Comparison of ENCODE assay signal across 20 cellular contexts in the genomic region with DNA sequence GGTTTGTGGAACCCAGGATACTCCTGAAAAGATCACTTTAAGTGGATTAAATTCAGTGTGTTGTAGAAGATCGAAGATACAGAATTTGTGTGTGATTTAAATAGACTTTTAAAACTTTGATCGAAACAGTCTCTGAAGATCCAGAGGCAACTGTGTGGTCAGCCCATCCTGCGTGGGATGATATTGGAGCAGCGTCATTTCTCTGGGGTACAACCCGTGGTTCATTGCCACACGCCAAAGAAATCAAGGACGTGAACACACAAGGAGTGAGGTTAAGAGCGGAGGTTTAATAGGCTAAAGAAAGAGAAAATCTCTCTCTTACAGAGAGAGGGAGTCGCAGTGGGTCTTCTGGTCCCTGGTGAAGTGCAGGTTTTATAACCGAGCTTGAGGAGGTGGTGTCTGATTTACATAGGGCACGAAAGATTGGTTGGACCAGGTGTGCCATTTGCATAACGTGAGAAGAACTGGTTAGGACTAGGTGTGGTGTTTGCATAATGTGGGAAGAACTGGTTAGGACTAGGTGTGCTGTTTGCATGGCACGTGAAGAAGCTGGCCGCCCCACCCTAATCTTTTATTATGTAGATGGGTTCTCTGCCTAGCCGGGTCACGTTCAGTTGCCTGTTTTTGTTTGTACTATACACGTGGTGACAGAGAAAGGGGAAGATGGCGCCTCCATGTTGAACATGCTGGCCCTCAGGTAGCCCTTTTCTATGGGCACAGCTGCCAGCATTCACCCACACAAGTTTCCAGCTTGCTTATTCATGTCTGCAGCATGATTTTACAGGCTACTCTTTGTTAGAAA.
DNase-seq lines count a peak whose midpoint lies in the region; ATAC-seq lines count a peak whose summit lies in the region.
"Had no signal": no experiment of that assay in that cellular context is flagged by ENCODE, and none has a peak within 500 bp of the region (broad histone marks: within the 10 kb centered on the region; RNA-seq: fewer than 3 reads in every experiment).

No MANE protein-coding gene starts in this region.

- H3K4me3 ChIP-seq in H7 (ENCODE audit: insufficient read depth, low read depth, low read length) = no peak overlapping the region
- no peak overlapping the region for H3K4me3 ChIP-seq in naive thymus-derived CD4-positive, alpha-beta T cell (ENCODE audit: low read length)
- H3K4me3 ChIP-seq: BLaER1 treated with 17β-estradiol and CSF1 and Interleukin-3, amounts not matched to agents 10 nM and 100 nM; heart right ventricle; tibial artery had no signal

- ATAC-seq in sciatic nerve = peak; percentile 90
- ATAC-seq in stimulated activated naive B cell treated with anti-CD40 and anti-IgM and Interleukin-4, amounts not matched to agents 10 μg/mL and 1 μg/mL and 100 μg/mL, for 72 hours (replicated peaks) = no peak
- ATAC-seq in naive thymus-derived CD4-positive, alpha-beta T cell = no peak
- ATAC-seq: heart right ventricle, Panc1 had no signal

- no peak overlapping the region for H3K27ac ChIP-seq in epithelial cell of prostate
- H3K27ac ChIP-seq in naive thymus-derived CD4-positive, alpha-beta T cell (ENCODE audit: low read depth, low read length) = no peak overlapping the region
- H3K27ac ChIP-seq: BLaER1 treated with 17β-estradiol and CSF1 and Interleukin-3, amounts not matched to agents 10 nM and 100 nM; heart right ventricle; KMS-11; tibial artery had no signal

- no peaks in the 10 kb centered on the region for H3K4me1 Mint-ChIP-seq in stimulated activated naive B cell treated with anti-CD40 and anti-IgM and Interleukin-4, amounts not matched to agents 10 μg/mL and 1 μg/mL and 100 μg/mL, for 72 hours
- peaks cover 0 to 5% (median 0%) of the 10 kb centered on the region in 7 donors for H3K4me1 Mint-ChIP-seq in naive thymus-derived CD4-positive, alpha-beta T cell
- H3K4me1 Mint-ChIP-seq: activated naive CD8-positive, alpha-beta T cell treated with anti-CD3 and anti-CD28 coated beads for 36 hours; brain had no signal

- H3K9me3 Mint-ChIP-seq in stimulated activated naive B cell treated with anti-CD40 and anti-IgM and Interleukin-4, amounts not matched to agents 10 μg/mL and 1 μg/mL and 100 μg/mL, for 72 hours = peaks cover 3 to 6% of the 10 kb centered on the region in 2 donors
- H3K9me3 Mint-ChIP-seq in naive thymus-derived CD4-positive, alpha-beta T cell = peaks cover 0 to 11% (median 5%) of the 10 kb centered on the region in 11 donors

- H3K27me3 ChIP-seq in H7 (ENCODE audit: control insufficient read depth, insufficient read depth, low read length) = no peaks in the 10 kb centered on the region
- H3K27me3 ChIP-seq in naive thymus-derived CD4-positive, alpha-beta T cell (ENCODE audit: control insufficient read depth in 2 of 2, insufficient read depth in 2 of 2, low read length in 2 of 2) = no peaks in the 10 kb centered on the region
- H3K27me3 ChIP-seq: BLaER1 treated with 17β-estradiol and CSF1 and Interleukin-3, amounts not matched to agents 10 nM and 100 nM; heart right ventricle; tibial artery had no signal

- H3K36me3 Mint-ChIP-seq in stimulated activated naive B cell treated with anti-CD40 and anti-IgM and Interleukin-4, amounts not matched to agents 10 μg/mL and 1 μg/mL and 100 μg/mL, for 72 hours = peaks cover 0 to 4% of the 10 kb centered on the region in 2 donors
- H3K36me3 Mint-ChIP-seq in naive thymus-derived CD4-positive, alpha-beta T cell = peaks cover 0 to 5% (median 0%) of the 10 kb centered on the region in 5 donors
- H3K36me3 Mint-ChIP-seq: activated naive CD8-positive, alpha-beta T cell treated with anti-CD3 and anti-CD28 coated beads for 36 hours; brain had no signal

- no peak overlapping the region for H3K4me3 Mint-ChIP-seq in stimulated activated naive B cell treated with anti-CD40 and anti-IgM and Interleukin-4, amounts not matched to agents 10 μg/mL and 1 μg/mL and 100 μg/mL, for 72 hours
- H3K4me3 Mint-ChIP-seq in naive thymus-derived CD4-positive, alpha-beta T cell = no peak overlapping the region
- H3K4me3 Mint-ChIP-seq: activated naive CD8-positive, alpha-beta T cell treated with anti-CD3 and anti-CD28 coated beads for 36 hours; brain; dendritic cell treated with granulocyte-macrophage colony-stimulating factor and Interleukin-4, amounts not matched to agents 40 ng/mL and 50 ng/mL, for 4 days had no signal

- peaks cover 0 to 3% (median 0%) of the 10 kb centered on the region in 3 experiments for H3K9me3 ChIP-seq in naive thymus-derived CD4-positive, alpha-beta T cell (ENCODE audit: control insufficient read depth in 2 of 3, low read length in 3 of 3)
- H3K9me3 ChIP-seq: heart right ventricle, tibial artery had no signal

- POLR2A ChIA-PET in naive thymus-derived CD4-positive, alpha-beta T cell (lab: Charles Lee) = no interaction called here

- intact Hi-C loops in sciatic nerve (cut with DNase I) = no loop called here
- intact Hi-C loops in naive thymus-derived CD4-positive, alpha-beta T cell (cut with micrococcal nuclease) = no loop called here

- H3K4me1 ChIP-seq in naive thymus-derived CD4-positive, alpha-beta T cell (ENCODE audit: control insufficient read depth in 2 of 2, insufficient read depth in 2 of 2, low read length in 2 of 2) = no peaks in the 10 kb centered on the region
- H3K4me1 ChIP-seq: heart right ventricle had no signal

- DNase-seq in H7 (peak; percentile 43), NCI-H146 treated with DMSO at 0.1 percent for 48 hours (lab: John Stamatoyannopoulos, UW; ENCODE audit: unreplicated experiment) (peak; percentile 84), epithelial cell of prostate (ENCODE audit: low read depth, low spot score) (peak; percentile 12), sciatic nerve (ENCODE audit: low spot score) (no peak)
- DNase-seq in stimulated activated CD4-positive, alpha-beta T cell treated with anti-CD3 and anti-CD28 coated beads, Interleukin-2, amount 100 ng/mL, for 24 hours = no peak
- no peak for DNase-seq in stimulated activated naive B cell treated with anti-CD40 and anti-IgM and Interleukin-4, amounts not matched to agents 10 μg/mL and 1 μg/mL and 100 μg/mL, for 72 hours
- DNase-seq in naive thymus-derived CD4-positive, alpha-beta T cell = no peak
- DNase-seq: activated CD4-positive, alpha-beta T cell treated with anti-CD3 and anti-CD28 coated beads, Interleukin-2, amount 50 U/mL, for 4 hours; activated naive CD8-positive, alpha-beta T cell treated with anti-CD3 and anti-CD28 coated beads for 36 hours; activated T-cell treated with anti-CD3 and anti-CD28 coated beads, Interleukin-2, amount 50 U/mL, for 1 hour; EL; heart right ventricle; NCI-H1417 treated with DMSO at 0.1 percent for 48 hours; NCI-H510A treated with DMSO at 0.1 percent for 48 hours; tibial artery had no signal

- H3K27me3 Mint-ChIP-seq in stimulated activated naive B cell treated with anti-CD40 and anti-IgM and Interleukin-4, amounts not matched to agents 10 μg/mL and 1 μg/mL and 100 μg/mL, for 72 hours = no peaks in the 10 kb centered on the region
- H3K27me3 Mint-ChIP-seq in naive thymus-derived CD4-positive, alpha-beta T cell = no peaks in the 10 kb centered on the region
- H3K27me3 Mint-ChIP-seq: activated naive CD8-positive, alpha-beta T cell treated with anti-CD3 and anti-CD28 coated beads for 36 hours; dendritic cell treated with granulocyte-macrophage colony-stimulating factor and Interleukin-4, amounts not matched to agents 40 ng/mL and 50 ng/mL, for 4 days had no signal

- H3K27ac Mint-ChIP-seq in stimulated activated naive B cell treated with anti-CD40 and anti-IgM and Interleukin-4, amounts not matched to agents 10 μg/mL and 1 μg/mL and 100 μg/mL, for 72 hours = no peak overlapping the region
- no peak overlapping the region for H3K27ac Mint-ChIP-seq in naive thymus-derived CD4-positive, alpha-beta T cell
- H3K27ac Mint-ChIP-seq: activated naive CD8-positive, alpha-beta T cell treated with anti-CD3 and anti-CD28 coated beads for 36 hours; brain; dendritic cell treated with granulocyte-macrophage colony-stimulating factor and Interleukin-4, amounts not matched to agents 40 ng/mL and 50 ng/mL, for 4 days had no signal

- H3K36me3 ChIP-seq in H7 (replicated peaks; ENCODE audit: control insufficient read depth, insufficient read depth, low read length) = no peaks in the 10 kb centered on the region
- no peaks in the 10 kb centered on the region for H3K36me3 ChIP-seq in naive thymus-derived CD4-positive, alpha-beta T cell (ENCODE audit: control insufficient read depth in 2 of 3, insufficient read depth in 3 of 3, low read length in 3 of 3)
- H3K36me3 ChIP-seq: BLaER1 treated with 17β-estradiol and CSF1 and Interleukin-3, amounts not matched to agents 10 nM and 100 nM; heart right ventricle; tibial artery had no signal

- CTCF ChIA-PET in naive thymus-derived CD4-positive, alpha-beta T cell (lab: Charles Lee) = no interaction called here

Comparison
In these comparisons a context has a peak if more than half of its experiments do, and no peak if none do; other contexts are left out.
1. DNase-seq: peak in H7 (single experiment), NCI-H146 treated with DMSO at 0.1 percent for 48 hours (single experiment) and epithelial cell of prostate (single experiment); none in sciatic nerve (single experiment), stimulated activated CD4-positive, alpha-beta T cell treated with anti-CD3 and anti-CD28 coated beads, Interleukin-2, amount 100 ng/mL, for 24 hours (0 of 2), stimulated activated naive B cell treated with anti-CD40 and anti-IgM and Interleukin-4, amounts not matched to agents 10 μg/mL and 1 μg/mL and 100 μg/mL, for 72 hours (single experiment) and naive thymus-derived CD4-positive, alpha-beta T cell (0 of 9).